In genomic region chr9:126327750-126328120, GRCh38 we compare ENCODE assay signal across 8 cellular contexts. TPM values are rescaled to one million over a fixed set of nuclear protein-coding genes. Genes with fewer than 3 reads are reported as not detected.
DNase-seq lines count a peak whose midpoint lies in the region; ATAC-seq and TF ChIP-seq lines count a peak whose summit lies in the region.

No MANE protein-coding gene starts in this region.

- H3K27me3 ChIP-seq in AG04450 (ENCODE audit: control insufficient read depth, insufficient read depth, low read length) (no peaks in the 10 kb centered on the region), KMS-11 (ENCODE audit: insufficient read depth, low read depth) (no peaks in the 10 kb centered on the region)

- H3K4me3 ChIP-seq in AG04450 (ENCODE audit: low read depth, low read length) (peak overlapping the region; percentile 72), KMS-11 (IDR thresholded peaks at IDR 0.05; ENCODE audit: insufficient read depth, low read depth, low read length) (no peak overlapping the region), coronary artery (peak overlapping the region; percentile 93)

- peaks cover 11% of the 10 kb centered on the region for H3K36me3 Mint-ChIP-seq in nephron progenitor cell (ENCODE audit: low read depth)

- H3K9ac ChIP-seq in KMS-11, result no peak overlapping the region

- peaks cover 59% of the 10 kb centered on the region for H3K4me1 Mint-ChIP-seq in nephron progenitor cell

- H3K27ac Mint-ChIP-seq in nephron progenitor cell, result peak overlapping the region; percentile 75

- H3K27ac ChIP-seq in AG04450 (ENCODE audit: low read depth, low read length), result no peak overlapping the region
- no peak overlapping the region for H3K27ac ChIP-seq in KMS-11
- H3K27ac ChIP-seq in coronary artery, result peak overlapping the region; percentile 25 to 90

- POLR2A ChIA-PET in AG04450 (lab: Yijun Ruan, JAX), result no interaction called here

- no peaks in the 10 kb centered on the region for H3K79me2 ChIP-seq in KMS-11 (ENCODE audit: insufficient read depth, low read depth)

- peak overlapping the region; percentile 78; the same call in 1 of the 2 replicates for H3K4me2 ChIP-seq in KMS-11

- no peaks in the 10 kb centered on the region for H4K20me1 ChIP-seq in KMS-11 (ENCODE audit: insufficient read depth)

- ATAC-seq in HG03159 (IDR thresholded peaks at IDR 0.05; ENCODE audit: unreplicated experiment) (no peak), HG02970 (IDR thresholded peaks at IDR 0.05; ENCODE audit: low FRiP score, unreplicated experiment) (no peak)

- H3K27me3 Mint-ChIP-seq in nephron progenitor cell (ENCODE audit: low read depth, poor library complexity), result peaks cover 5% of the 10 kb centered on the region

- CTCF ChIA-PET in AG04450 (lab: Charles Lee), result interaction anchor here (1.7 to 1.8 kb wide), 2 partner anchors 10 to 71 kb away, joined by 7 read pairs; no protein-coding TSS in a partner anchor

- peak overlapping the region; percentile 85 for H3K4me3 Mint-ChIP-seq in nephron progenitor cell

- H3K4me1 ChIP-seq in KMS-11 (ENCODE audit: low read depth, poor library complexity, severe bottlenecking), result peaks cover 20% of the 10 kb centered on the region

- H3K36me3 ChIP-seq in KMS-11 (ENCODE audit: insufficient read depth), result no peaks in the 10 kb centered on the region

- H3K9me3 ChIP-seq in AG04450 (ENCODE audit: control insufficient read depth, insufficient read depth, low read length), result no peaks in the 10 kb centered on the region; the same call in 1 of the 2 replicates

- DNase-seq in AG04450 (ENCODE audit: low read depth, low spot score), result no peak
- no peak for DNase-seq in coronary artery (ENCODE audit: low spot score)
- no peak for DNase-seq in nephron progenitor cell
- DNase-seq in kidney glomerular epithelial cell (lab: John Stamatoyannopoulos, UW), result no peak
- DNase-seq in NCI-H2227 treated with DMSO at 0.1 percent for 48 hours (lab: John Stamatoyannopoulos, UW), result no peak

- H3K9me3 Mint-ChIP-seq in nephron progenitor cell, result peaks cover 23% of the 10 kb centered on the region

- TF ChIP-seq CTCF in AG04450 (IDR thresholded peaks at IDR 0.05; ENCODE audit: low read depth, low read length) (no peak), KMS-11 (conservative IDR thresholded peaks at IDR 0.05; ENCODE audit: low read depth, low read length) (no peak), coronary artery (IDR thresholded peaks at IDR 0.05) (no peak), nephron progenitor cell (IDR thresholded peaks at IDR 0.05) (no peak)

- H2AFZ ChIP-seq in KMS-11 (ENCODE audit: low read depth), result peak overlapping the region; percentile 78

RNA-seq across cellular contexts. Expression of gene MVB12B, which starts 1.1 kb away (rescaled TPM):
- 4.2 and 4.4 TPM in 2 replicates for polyA plus RNA-seq in AG04450 (2011; rRNA removed)
- polyA minus RNA-seq in AG04450 (2011; rRNA and poly(A)+ RNA removed), result 6.7 and 9.1 TPM in 2 replicates

Comparison
In these comparisons a context has a peak if more than half of its experiments do, and no peak if none do; other contexts are left out.
1. H3K27ac ChIP-seq: peak in coronary artery (2 of 2); none in AG04450 (single experiment) and KMS-11 (single experiment).